In genomic region chr7:137768371-137768770, GRCh38 we compare ENCODE assay signal across 19 cellular contexts.
A peak's percentile ranks its signal among the peaks of the same experiment; 100 is the strongest.
DNase-seq lines count a peak whose midpoint lies in the region; ATAC-seq and TF ChIP-seq lines count a peak whose summit lies in the region.
"Had no signal": no experiment of that assay in that cellular context is flagged by ENCODE, and none has a peak within 500 bp of the region (broad histone marks: within the 10 kb centered on the region; RNA-seq: fewer than 3 reads in every experiment).

No MANE protein-coding gene starts in this region.

- H3K4me3 ChIP-seq in ACC112 (ENCODE audit: low read depth, low read length) = no peak overlapping the region
- H3K4me3 ChIP-seq in IMR-90 (ENCODE audit: insufficient read depth, low read depth, low read length) = no peak overlapping the region
- peak overlapping the region in 15 of 59 donors; percentile 2 to 32 (median 18) for H3K4me3 ChIP-seq in dorsolateral prefrontal cortex
- H3K4me3 ChIP-seq: PC-9 had no signal

- H2AFZ ChIP-seq in ACC112 (ENCODE audit: low read length, unreplicated experiment) = peak overlapping the region; percentile 23
- H2AFZ ChIP-seq in IMR-90 (replicated peaks; ENCODE audit: low read length, poor library complexity) = peak overlapping the region; percentile 26
- H2AFZ ChIP-seq: PC-9 had no signal

- CTCF ChIA-PET in IMR-90 (lab: Yijun Ruan, JAX) = interaction anchor here (0.9 kb wide), 1 partner anchor 9 kb away, joined by 6 read pairs; no protein-coding TSS in a partner anchor
- CTCF ChIA-PET in activated CD8-positive, alpha-beta T cell treated with anti-CD3 and anti-CD28 coated beads for 36 hours (lab: Charles Lee) = no interaction called here

- TF ChIP-seq POLR2A in IMR-90 (IDR thresholded peaks at IDR 0.05; ENCODE audit: low read depth, low read length) = no peak

- H3K23ac ChIP-seq in IMR-90 (ENCODE audit: low read depth, low read length) = no peak overlapping the region

- peak overlapping the region; percentile 59 for H2AK9ac ChIP-seq in IMR-90 (replicated peaks; ENCODE audit: low read depth, low read length, poor library complexity)

- H4K91ac ChIP-seq in IMR-90 (ENCODE audit: insufficient read depth, low read depth, low read length) = no peak overlapping the region

- in situ Hi-C loops in IMR-90 (cut with MboI; ENCODE audit: low sequenced_read_pairs) = no loop called here

- H3K79me2 ChIP-seq in ACC112 (ENCODE audit: control insufficient read depth, insufficient read depth, low read length, unreplicated experiment) = peaks cover 42% of the 10 kb centered on the region

- H3K4me1 ChIP-seq in ACC112 (ENCODE audit: control insufficient read depth, insufficient read depth, low read length, unreplicated experiment) = peaks cover 30% of the 10 kb centered on the region
- H3K4me1 ChIP-seq in IMR-90 (ENCODE audit: control insufficient read depth, insufficient read depth, low read length) = peaks cover 14% of the 10 kb centered on the region
- peaks cover 21% of the 10 kb centered on the region for H3K4me1 ChIP-seq in foreskin keratinocyte
- H3K4me1 ChIP-seq: Caco-2 had no signal

- ATAC-seq in IMR-90 (ENCODE audit: low read depth) = peak; percentile 10
- peak; percentile 55 for ATAC-seq in foreskin keratinocyte
- ATAC-seq in activated CD8-positive, alpha-beta T cell treated with anti-CD3 and anti-CD28 coated beads for 36 hours = no peak
- ATAC-seq: HepG2 had no signal

- no peaks in the 10 kb centered on the region for H3K9me3 ChIP-seq in IMR-90 (ENCODE audit: control insufficient read depth, insufficient read depth, low read length)
- H3K9me3 ChIP-seq: Caco-2 had no signal

- DNase-seq in IMR-90 = no peak
- DNase-seq in dorsolateral prefrontal cortex = no peak
- DNase-seq in foreskin keratinocyte = peak in 1 of 2 donors; percentile 42
- DNase-seq in activated effector memory CD4-positive, alpha-beta T cell treated with Interleukin-2 at 50 U/mL for 16 hours = no peak
- no peak for DNase-seq in A172 (ENCODE audit: low spot score)
- DNase-seq in activated CD8-positive, alpha-beta T cell treated with anti-CD3 and anti-CD28 coated beads for 36 hours = no peak
- DNase-seq in DMS153 (lab: John Stamatoyannopoulos, UW) = no peak
- DNase-seq: 8988T, Caco-2, DMS53, Karpas-422, NCI-H1105 treated with DMSO at 0.1 percent for 48 hours, NCI-H187, NCI-H446 treated with DMSO at 0.1 percent for 48 hours, NCI-H774, PC-9, Right ventricle myocardium superior had no signal

- peak overlapping the region; percentile 10; the same call in 1 of the 2 replicates for H2BK120ac ChIP-seq in IMR-90 (ENCODE audit: low read depth, low read length)

- no peak overlapping the region for H3K27ac ChIP-seq in ACC112 (ENCODE audit: low read depth, low read length)
- H3K27ac ChIP-seq in IMR-90 (ENCODE audit: insufficient read depth, low read length) = no peak overlapping the region; the same call in 1 of the 2 replicates
- H3K27ac ChIP-seq in dorsolateral prefrontal cortex = peak overlapping the region in 42 of 59 donors; percentile 5 to 70 (median 42)
- no peak overlapping the region for H3K27ac ChIP-seq in foreskin keratinocyte
- H3K27ac ChIP-seq: PC-9 had no signal

- no peak overlapping the region for H3K14ac ChIP-seq in IMR-90 (replicated peaks; ENCODE audit: low read depth, low read length)

- no peak overlapping the region for H2BK5ac ChIP-seq in IMR-90 (ENCODE audit: low read depth, low read length, poor library complexity, severe bottlenecking)

- H3K36me3 ChIP-seq in ACC112 (ENCODE audit: insufficient read depth, low read length) = peaks cover 5% of the 10 kb centered on the region; the same call in 1 of the 2 replicates
- no peaks in the 10 kb centered on the region for H3K36me3 ChIP-seq in IMR-90 (ENCODE audit: control insufficient read depth, insufficient read depth, low read length)

- H3K4me2 ChIP-seq in IMR-90 (ENCODE audit: low read depth, low read length) = peak overlapping the region; percentile 3
- H3K4me2 ChIP-seq: PC-9 had no signal

- TF ChIP-seq CTCF in IMR-90 (conservative IDR thresholded peaks at IDR 0.05; ENCODE audit: low read depth, low read length) (no peak), dorsolateral prefrontal cortex (IDR thresholded peaks at IDR 0.05 in 54 of 56, conservative IDR thresholded peaks at IDR 0.05 in 2 of 56; ENCODE audit: low read depth in 1 of 56, partially characterized antibody in 56 of 56) (no peak), foreskin keratinocyte (conservative IDR thresholded peaks at IDR 0.05) (no peak)
- no peak for TF ChIP-seq CTCF in activated CD8-positive, alpha-beta T cell treated with anti-CD3 and anti-CD28 coated beads for 36 hours (IDR thresholded peaks at IDR 0.05)

- no peaks in the 10 kb centered on the region for H3K4me1 Mint-ChIP-seq in activated CD8-positive, alpha-beta T cell treated with anti-CD3 and anti-CD28 coated beads for 36 hours (ENCODE audit: low read depth)

- dilution Hi-C loops in IMR-90 (cut with HindIII; ENCODE audit: low sequenced_read_pairs, unreplicated experiment) = no loop called here

- TF ChIP-seq RAD21 in IMR-90 (IDR thresholded peaks at IDR 0.05; ENCODE audit: low read length) = no peak

- H3K27ac Mint-ChIP-seq in activated CD8-positive, alpha-beta T cell treated with anti-CD3 and anti-CD28 coated beads for 36 hours = no peak overlapping the region

- H3K27me3 ChIP-seq in ACC112 (ENCODE audit: insufficient read depth, low read length) (no peaks in the 10 kb centered on the region), IMR-90 (ENCODE audit: control insufficient read depth, insufficient read depth, low read length) (no peaks in the 10 kb centered on the region), dorsolateral prefrontal cortex (no peaks in the 10 kb centered on the region), foreskin keratinocyte (no peaks in the 10 kb centered on the region)

- H3K79me1 ChIP-seq in IMR-90 (ENCODE audit: low read depth in 1 of 2, low read length in 2 of 2) = no peaks in the 10 kb centered on the region

- H3K9me1 ChIP-seq in IMR-90 (ENCODE audit: insufficient read depth, low read length) = peaks cover 4% of the 10 kb centered on the region; the same call in 1 of the 2 replicates

- peak overlapping the region in 1 of 2 experiments; percentile 43; a peak in 1 of 4 replicates for H4K8ac ChIP-seq in IMR-90 (ENCODE audit: low read depth in 2 of 2, low read length in 2 of 2)

- no peak overlapping the region for H3K4me3 Mint-ChIP-seq in activated CD8-positive, alpha-beta T cell treated with anti-CD3 and anti-CD28 coated beads for 36 hours

- H3K4ac ChIP-seq in IMR-90 (ENCODE audit: low read depth, low read length) = peak overlapping the region; percentile 31; the same call in 1 of the 2 replicates

- H3K9ac ChIP-seq in IMR-90 (ENCODE audit: low read depth, low read length) = no peak overlapping the region

- H2AK5ac ChIP-seq in IMR-90 (ENCODE audit: low read depth, low read length) = no peak overlapping the region

- 29% methylated on average over 3 of the region's 6 CpGs; no CpG with 5 or more reads in 1 of the 2 experiments for WGBS in IMR-90 (ENCODE audit: extremely low coverage in 2 of 2, insufficient read length in 1 of 2), 2 experiments

- POLR2A ChIA-PET in IMR-90 (lab: Charles Lee; ENCODE audit: unreplicated experiment) = no interaction called here
- POLR2A ChIA-PET in activated CD8-positive, alpha-beta T cell treated with anti-CD3 and anti-CD28 coated beads for 36 hours (lab: Charles Lee) = no interaction called here

- H3K9me3 Mint-ChIP-seq in activated CD8-positive, alpha-beta T cell treated with anti-CD3 and anti-CD28 coated beads for 36 hours = no peaks in the 10 kb centered on the region

- H3K56ac ChIP-seq in IMR-90 (ENCODE audit: extremely low read depth, insufficient read depth, low read length) = no peak overlapping the region

- no peak overlapping the region for H4K5ac ChIP-seq in IMR-90 (ENCODE audit: low read depth, low read length)

- H4K20me1 ChIP-seq in IMR-90 (ENCODE audit: insufficient read depth, low read length) = no peaks in the 10 kb centered on the region

- no peaks in the 10 kb centered on the region for H3K36me3 Mint-ChIP-seq in activated CD8-positive, alpha-beta T cell treated with anti-CD3 and anti-CD28 coated beads for 36 hours (ENCODE audit: low read depth)

- no peak overlapping the region for H3K18ac ChIP-seq in IMR-90 (ENCODE audit: low read depth, low read length)

- H3K27me3 Mint-ChIP-seq in activated CD8-positive, alpha-beta T cell treated with anti-CD3 and anti-CD28 coated beads for 36 hours = peaks cover 2% of the 10 kb centered on the region

- BruUV-seq in IMR-90 (replicated peaks; lab: Mats Ljungman, UMichigan) = no TSS peak

- no peak overlapping the region for H2BK20ac ChIP-seq in IMR-90 (ENCODE audit: low read depth, low read length)

- intact Hi-C loops in IMR-90 (cut with micrococcal nuclease) (no loop called here), dorsolateral prefrontal cortex (cut with DNase I) (no loop called here)
- intact Hi-C loops in activated CD8-positive, alpha-beta T cell treated with anti-CD3 and anti-CD28 coated beads for 36 hours (cut with micrococcal nuclease) = no loop called here

- H2BK15ac ChIP-seq in IMR-90 (ENCODE audit: low read depth, low read length) = no peak overlapping the region

TF ChIP-seq in IMR-90, 13 proteins besides CTCF, POLR2A, EP300 and RAD21 (continues in another document):
- no peak for TF ChIP-seq CEBPB (IDR thresholded peaks at IDR 0.05; ENCODE audit: low read depth, low read length)
- no peak for TF ChIP-seq SMC3 (IDR thresholded peaks at IDR 0.05; ENCODE audit: low read depth, low read length)
- no peak for TF ChIP-seq USF2 (IDR thresholded peaks at IDR 0.05; ENCODE audit: low read depth, low read length)
- no peak for TF ChIP-seq RFX5 (IDR thresholded peaks at IDR 0.05; ENCODE audit: low read depth, low read length)
- TF ChIP-seq CHD1 (IDR thresholded peaks at IDR 0.05; ENCODE audit: low read depth, low read length) = no peak
- TF ChIP-seq ELK1 (IDR thresholded peaks at IDR 0.05; ENCODE audit: borderline replicate concordance, low read depth, low read length) = no peak
- TF ChIP-seq NFE2L2 (IDR thresholded peaks at IDR 0.05; ENCODE audit: low read depth, low read length) = no peak
- TF ChIP-seq FOS (IDR thresholded peaks at IDR 0.05; ENCODE audit: low read depth, low read length) = no peak

Comparison
In these comparisons a context has a peak if more than half of its experiments do, and no peak if none do; other contexts are left out.
1. H3K27ac ChIP-seq: peak in dorsolateral prefrontal cortex (42 of 59); none in ACC112 (single experiment), IMR-90 (single experiment) and foreskin keratinocyte (single experiment).